14 cellular contexts compared by ENCODE assay signal in the genomic region with DNA sequence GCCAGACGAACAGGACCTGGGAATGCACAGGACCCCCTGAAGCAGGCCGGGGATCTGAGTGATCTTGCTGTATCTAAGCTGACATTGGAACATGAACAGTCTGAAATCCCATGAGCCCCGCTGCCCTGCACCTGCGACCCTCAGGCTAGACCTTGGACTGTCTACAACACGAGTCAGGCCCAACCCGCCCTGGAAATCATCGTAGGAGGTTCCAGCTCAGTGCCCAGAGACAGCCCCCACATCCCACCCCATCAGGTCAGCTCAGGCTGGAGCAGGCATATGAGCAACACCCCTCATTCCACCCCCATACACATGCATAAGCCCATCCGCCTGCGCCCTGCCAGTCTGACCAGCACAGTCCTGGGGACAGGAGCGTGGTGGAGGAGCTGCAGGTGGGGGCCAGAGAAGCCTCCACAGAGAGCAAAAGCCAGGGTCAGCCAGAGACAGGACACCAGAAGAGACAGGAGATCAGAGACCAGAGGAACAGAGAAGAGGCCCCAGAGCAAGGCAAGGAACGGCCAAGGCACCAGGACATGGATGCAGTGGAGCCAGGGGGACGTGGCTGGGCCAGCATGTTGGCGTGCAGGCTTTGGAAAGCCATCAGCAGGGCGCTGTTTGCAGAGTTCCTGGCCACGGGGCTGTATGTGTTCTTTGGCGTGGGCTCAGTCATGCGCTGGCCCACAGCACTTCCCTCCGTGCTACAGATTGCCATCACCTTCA. TPM values are rescaled to one million over a fixed set of nuclear protein-coding genes. Genes with fewer than 3 reads are reported as not detected.
"Had no signal": no experiment of that assay in that cellular context is flagged by ENCODE, and none has a peak within 500 bp of the region (broad histone marks: within the 10 kb centered on the region; RNA-seq: fewer than 3 reads in every experiment).

A gene with protein sequence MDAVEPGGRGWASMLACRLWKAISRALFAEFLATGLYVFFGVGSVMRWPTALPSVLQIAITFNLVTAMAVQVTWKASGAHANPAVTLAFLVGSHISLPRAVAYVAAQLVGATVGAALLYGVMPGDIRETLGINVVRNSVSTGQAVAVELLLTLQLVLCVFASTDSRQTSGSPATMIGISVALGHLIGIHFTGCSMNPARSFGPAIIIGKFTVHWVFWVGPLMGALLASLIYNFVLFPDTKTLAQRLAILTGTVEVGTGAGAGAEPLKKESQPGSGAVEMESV (plus strand): TSS at position 307 of the 720 bp plus-strand sequence. CDS start 227 bp downstream, at position 534.

- H3K4me3 ChIP-seq: body of pancreas, left ventricle myocardium inferior, right atrium auricular region had no signal

- H3K27me3 ChIP-seq: body of pancreas, right atrium auricular region had no signal

- H3K27ac ChIP-seq: body of pancreas, left ventricle myocardium inferior, right atrium auricular region had no signal

- H3K36me3 Mint-ChIP-seq: WTC11 had no signal

- H3K9me3 ChIP-seq: body of pancreas, left ventricle myocardium inferior, right atrium auricular region had no signal

- ATAC-seq: activated CD8-positive, alpha-beta T cell treated with anti-CD3 and anti-CD28 coated beads, Interleukin-2, amount 10 ng/mL, durations not matched to agents 7 days and 5 days; body of pancreas; stimulated activated naive CD8-positive, alpha-beta T cell treated with anti-CD3 and anti-CD28 coated beads, Interleukin-15, Interleukin-2, amounts not matched to agents 100 U/mL and 50 U/mL, for 24 hours; WTC11 had no signal

- H3K36me3 ChIP-seq: left ventricle myocardium inferior, right atrium auricular region had no signal

- H3K4me3 Mint-ChIP-seq: activated CD8-positive, alpha-beta T cell treated with anti-CD3 and anti-CD28 coated beads, Interleukin-2, amount 10 ng/mL, durations not matched to agents 7 days and 5 days; T-helper 1 cell treated with Interleukin-12 subunit alpha and Interleukin-12 subunit beta and Interleukin-4 antibody, amounts not matched to agents 30 μg/mL and 1 μg/mL, for 36 hours; WTC11 had no signal

- H3K9me3 Mint-ChIP-seq: T-helper 1 cell treated with Interleukin-12 subunit alpha and Interleukin-12 subunit beta and Interleukin-4 antibody, amounts not matched to agents 30 μg/mL and 1 μg/mL, for 36 hours; WTC11 had no signal

- H3K27ac Mint-ChIP-seq: activated CD8-positive, alpha-beta T cell treated with anti-CD3 and anti-CD28 coated beads, Interleukin-2, amount 10 ng/mL, durations not matched to agents 7 days and 5 days; T-helper 1 cell treated with Interleukin-12 subunit alpha and Interleukin-12 subunit beta and Interleukin-4 antibody, amounts not matched to agents 30 μg/mL and 1 μg/mL, for 36 hours had no signal

- DNase-seq: activated CD4-positive, alpha-beta T cell treated with anti-CD3 and anti-CD28 coated beads for 48 hours; activated CD8-positive, alpha-beta memory T cell treated with anti-CD3 and anti-CD28 coated beads, Interleukin-2, amount 50 U/mL, for 48 hours; activated CD8-positive, alpha-beta T cell treated with anti-CD3 and anti-CD28 coated beads, Interleukin-2, amount 10 ng/mL, durations not matched to agents 7 days and 5 days; activated naive CD4-positive, alpha-beta T cell treated with Interleukin-2 at 50 U/mL for 16 hours; left ventricle myocardium inferior; mesendoderm; stimulated activated naive CD8-positive, alpha-beta T cell treated with anti-CD3 and anti-CD28 coated beads, Interleukin-15, Interleukin-2, amounts not matched to agents 100 U/mL and 50 U/mL, for 24 hours had no signal

RNA-seq across cellular contexts. Expression of the gene that starts here (rescaled TPM):
- total RNA-seq: activated CD8-positive, alpha-beta T cell treated with anti-CD3 and anti-CD28 coated beads, Interleukin-2, amount 10 ng/mL, durations not matched to agents 7 days and 5 days; body of pancreas; dermis microvascular lymphatic vessel endothelial cell; glomerular endothelial cell; left ventricle myocardium inferior; ureter had no signal
